In genomic region chr7:32762321-32762669, GRCh38 we compare ENCODE assay signal across 18 cellular contexts.
DNase-seq lines count a peak whose midpoint lies in the region; ATAC-seq, FAIRE-seq and TF ChIP-seq lines count a peak whose summit lies in the region.
"Had no signal": no experiment of that assay in that cellular context is flagged by ENCODE, and none has a peak within 500 bp of the region (broad histone marks: within the 10 kb centered on the region; RNA-seq: fewer than 3 reads in every experiment).

No MANE protein-coding gene starts in this region.

- no peak overlapping the region for H3K18ac ChIP-seq in H9 (ENCODE audit: insufficient read length, low read depth, low read length)

- no peak overlapping the region for H3T11ph ChIP-seq in H9 (ENCODE audit: low read length)

- peak overlapping the region in 1 of 2 experiments; percentile 72; a peak in 3 of 5 replicates for H3K4me3 Mint-ChIP-seq in H9
- peak overlapping the region; percentile 54 for H3K4me3 Mint-ChIP-seq in activated naive CD8-positive, alpha-beta T cell treated with anti-CD3 and anti-CD28 coated beads, Interleukin-2, amount 50 U/mL, for 24 hours

- H3K27ac Mint-ChIP-seq in H9: peak overlapping the region in 1 of 3 experiments; percentile 12; a peak in 1 of 7 replicates
- H3K27ac Mint-ChIP-seq in activated naive CD8-positive, alpha-beta T cell treated with anti-CD3 and anti-CD28 coated beads, Interleukin-2, amount 50 U/mL, for 24 hours: no peak overlapping the region
- H3K27ac Mint-ChIP-seq: activated naive CD4-positive, alpha-beta T cell treated with anti-CD3 and anti-CD28 coated beads, Interleukin-2, amount 50 U/mL, for 72 hours had no signal

- H4K91ac ChIP-seq in H9 (ENCODE audit: insufficient read length, low read depth, low read length): no peak overlapping the region

- H3K4me1 ChIP-seq in H9 (ENCODE audit: insufficient read depth, low read length) (peaks cover 2% of the 10 kb centered on the region; the same call in 1 of the 2 replicates), hepatocyte (ENCODE audit: insufficient read depth) (no peaks in the 10 kb centered on the region)
- H3K4me1 ChIP-seq: BLaER1 treated with 17β-estradiol and CSF1 and Interleukin-3, amounts not matched to agents 10 nM and 100 nM had no signal

- peak overlapping the region; percentile 26 for H3K4me2 ChIP-seq in H9 (ENCODE audit: insufficient read depth, insufficient read length, low read length)
- H3K4me2 ChIP-seq in hepatocyte: peak overlapping the region; percentile 73
- H3K4me2 ChIP-seq: BLaER1 treated with 17β-estradiol and CSF1 and Interleukin-3, amounts not matched to agents 10 nM and 100 nM had no signal

- no peak overlapping the region for H2AFZ ChIP-seq in H9 (ENCODE audit: low read length)
- no peak overlapping the region for H2AFZ ChIP-seq in hepatocyte

- no peak for TF ChIP-seq CTCF in H9 (conservative IDR thresholded peaks at IDR 0.05)
- TF ChIP-seq CTCF in hepatocyte (IDR thresholded peaks at IDR 0.05; ENCODE audit: poor library complexity): no peak
- no peak for TF ChIP-seq CTCF in WERI-Rb-1 (IDR thresholded peaks at IDR 0.05; ENCODE audit: low read depth, low read length)

- no peaks in the 10 kb centered on the region for H3K79me1 ChIP-seq in H9 (ENCODE audit: insufficient read depth, low read depth, low read length, poor library complexity, severe bottlenecking)

- no peak overlapping the region for H2BK12ac ChIP-seq in H9 (ENCODE audit: insufficient read length, low read depth, low read length)

- H2AK5ac ChIP-seq in H9 (ENCODE audit: insufficient read length, low read length): no peak overlapping the region

- H3K79me2 ChIP-seq in H9 (ENCODE audit: insufficient read depth, low read length) (no peaks in the 10 kb centered on the region), hepatocyte (no peaks in the 10 kb centered on the region)

- H4K20me1 ChIP-seq in H9 (ENCODE audit: control insufficient read depth, insufficient read depth, insufficient read length) (no peaks in the 10 kb centered on the region), hepatocyte (ENCODE audit: insufficient read depth, poor library complexity, severe bottlenecking) (no peaks in the 10 kb centered on the region)

- H3K23ac ChIP-seq in H9 (ENCODE audit: insufficient read length, low read depth, low read length): no peak overlapping the region

- H3K36me3 ChIP-seq in hepatocyte (replicated peaks; ENCODE audit: insufficient read depth, low read depth) (no peaks in the 10 kb centered on the region), WERI-Rb-1 (no peaks in the 10 kb centered on the region)
- H3K36me3 ChIP-seq: BLaER1 treated with 17β-estradiol and CSF1 and Interleukin-3, amounts not matched to agents 10 nM and 100 nM; stomach had no signal

- no peak overlapping the region for H2BK120ac ChIP-seq in H9 (ENCODE audit: low read depth, low read length, poor library complexity, severe bottlenecking)

- H3K4me1 Mint-ChIP-seq in H9: peaks cover 0 to 8% of the 10 kb centered on the region in 2 experiments; a peak in 2 of 4 replicates
- peaks cover 10% of the 10 kb centered on the region for H3K4me1 Mint-ChIP-seq in activated naive CD8-positive, alpha-beta T cell treated with anti-CD3 and anti-CD28 coated beads, Interleukin-2, amount 50 U/mL, for 24 hours

- no peak overlapping the region for H3K9ac ChIP-seq in H9 (ENCODE audit: extremely low read depth, insufficient read length, low read length)
- H3K9ac ChIP-seq: BLaER1 treated with 17β-estradiol and CSF1 and Interleukin-3, amounts not matched to agents 10 nM and 100 nM had no signal

- no peak for ATAC-seq in activated naive CD8-positive, alpha-beta T cell treated with anti-CD3 and anti-CD28 coated beads, Interleukin-2, amount 50 U/mL, for 24 hours

- H3K36me3 Mint-ChIP-seq in H9 (ENCODE audit: insufficient read depth in 1 of 3, low read depth in 3 of 3): no peaks in the 10 kb centered on the region; a peak in 1 of 7 replicates
- no peaks in the 10 kb centered on the region for H3K36me3 Mint-ChIP-seq in activated naive CD8-positive, alpha-beta T cell treated with anti-CD3 and anti-CD28 coated beads, Interleukin-2, amount 50 U/mL, for 24 hours (ENCODE audit: low read depth)
- H3K36me3 Mint-ChIP-seq: activated naive CD4-positive, alpha-beta T cell treated with anti-CD3 and anti-CD28 coated beads, Interleukin-2, amount 50 U/mL, for 72 hours had no signal

- H3K4me3 ChIP-seq in hepatocyte (no peak overlapping the region), skin epidermis (peak overlapping the region in 4 of 7 experiments; percentile 1 to 23 (median 17)), WERI-Rb-1 (ENCODE audit: low read depth, low read length) (no peak overlapping the region)
- H3K4me3 ChIP-seq: BLaER1 treated with 17β-estradiol and CSF1 and Interleukin-3, amounts not matched to agents 10 nM and 100 nM had no signal

- no peak overlapping the region for H3K4ac ChIP-seq in H9 (ENCODE audit: low read depth, low read length)

- H3K56ac ChIP-seq in H9 (ENCODE audit: insufficient read length, low read depth, low read length): no peak overlapping the region

- no peak overlapping the region for H4K5ac ChIP-seq in H9 (ENCODE audit: insufficient read length, low read depth, low read length)

- H3K9me2 ChIP-seq in hepatocyte (replicated peaks; ENCODE audit: insufficient read depth): no peaks in the 10 kb centered on the region

- no peaks in the 10 kb centered on the region for H3K9me3 Mint-ChIP-seq in H9
- no peaks in the 10 kb centered on the region for H3K9me3 Mint-ChIP-seq in activated naive CD8-positive, alpha-beta T cell treated with anti-CD3 and anti-CD28 coated beads, Interleukin-2, amount 50 U/mL, for 24 hours
- H3K9me3 Mint-ChIP-seq: activated naive CD4-positive, alpha-beta T cell treated with anti-CD3 and anti-CD28 coated beads, Interleukin-2, amount 50 U/mL, for 72 hours had no signal

- WGBS in H9 (ENCODE audit: extremely low coverage, insufficient read length, low lambda C conversion rate): no CpG with 5 or more reads among the region's 9 CpGs
- 75% methylated on average over 9 of the region's 9 CpGs for WGBS in hepatocyte (ENCODE audit: low lambda C conversion rate, missing lambda C conversion rate)

- no peak overlapping the region for H4K8ac ChIP-seq in H9 (replicated peaks; ENCODE audit: insufficient read length, low read depth, low read length)

- H3K27ac ChIP-seq in H9 (ENCODE audit: insufficient read length, low read depth, low read length) (no peak overlapping the region), hepatocyte (no peak overlapping the region), skin epidermis (no peak overlapping the region), WERI-Rb-1 (no peak overlapping the region)
- H3K27ac ChIP-seq: BLaER1 treated with 17β-estradiol and CSF1 and Interleukin-3, amounts not matched to agents 10 nM and 100 nM; stomach had no signal

- H2BK15ac ChIP-seq in H9 (ENCODE audit: low read depth, low read length): no peak overlapping the region

- H2BK5ac ChIP-seq in H9 (ENCODE audit: insufficient read length, low read length): no peak overlapping the region

- no peak for FAIRE-seq in frontal cortex (lab: Jason Lieb, UNC)
- FAIRE-seq: endometrium had no signal

- H3K27me3 Mint-ChIP-seq in H9 (ENCODE audit: low read depth): peaks cover 5% of the 10 kb centered on the region
- peaks cover 58% of the 10 kb centered on the region for H3K27me3 Mint-ChIP-seq in activated naive CD8-positive, alpha-beta T cell treated with anti-CD3 and anti-CD28 coated beads, Interleukin-2, amount 50 U/mL, for 24 hours

- peaks cover 5% of the 10 kb centered on the region for H3K23me2 ChIP-seq in H9 (ENCODE audit: insufficient read length, low read depth, low read length, poor library complexity, severe bottlenecking)

- H3K9me3 ChIP-seq in H9 (ENCODE audit: control insufficient read depth, low read depth, low read length) (no peaks in the 10 kb centered on the region), hepatocyte (ENCODE audit: low read depth) (no peaks in the 10 kb centered on the region), WERI-Rb-1 (ENCODE audit: severe bottlenecking) (no peaks in the 10 kb centered on the region)
- H3K9me3 ChIP-seq: stomach had no signal

- no peak overlapping the region for H3K14ac ChIP-seq in H9 (ENCODE audit: insufficient read depth, low read length)

- DNase-seq in H9 (no peak), hepatocyte (ENCODE audit: low spot score) (no peak), frontal cortex (ENCODE audit: low spot score in 2 of 2) (no peak), AG20443 (ENCODE audit: low spot score) (no peak), WERI-Rb-1 (no peak)
- DNase-seq in activated naive CD8-positive, alpha-beta T cell treated with anti-CD3 and anti-CD28 coated beads, Interleukin-2, amount 50 U/mL, for 24 hours: no peak
- DNase-seq: activated CD4-positive, CD25-positive, alpha-beta regulatory T cell treated with anti-CD3 and anti-CD28 coated beads, Interleukin-2, amount 50 U/mL, for 72 hours; activated T-cell treated with anti-CD3 and anti-CD28 coated beads for 4 hours; central memory CD4-positive, alpha-beta T cell; NCI-H1436; NCI-H2227 treated with DMSO at 0.1 percent for 48 hours; occipital lobe; stomach; T-helper 2 cell had no signal

- H2BK20ac ChIP-seq in H9 (ENCODE audit: low read depth, low read length, poor library complexity, severe bottlenecking): no peak overlapping the region

- H3K27me3 ChIP-seq in H9 (ENCODE audit: insufficient read depth, low read length) (peaks cover 18% of the 10 kb centered on the region; the same call in 1 of the 2 replicates), hepatocyte (peaks cover 35% of the 10 kb centered on the region), WERI-Rb-1 (ENCODE audit: insufficient read depth, low read depth, severe bottlenecking) (no peaks in the 10 kb centered on the region)

Comparison
In these comparisons a context has a peak if more than half of its experiments do, and no peak if none do; other contexts are left out.
1. H3K4me3 ChIP-seq: peak in skin epidermis (4 of 7); none in hepatocyte (single experiment) and WERI-Rb-1 (single experiment).